ENCODE assay signal across 1 cellular context in the genomic region with DNA sequence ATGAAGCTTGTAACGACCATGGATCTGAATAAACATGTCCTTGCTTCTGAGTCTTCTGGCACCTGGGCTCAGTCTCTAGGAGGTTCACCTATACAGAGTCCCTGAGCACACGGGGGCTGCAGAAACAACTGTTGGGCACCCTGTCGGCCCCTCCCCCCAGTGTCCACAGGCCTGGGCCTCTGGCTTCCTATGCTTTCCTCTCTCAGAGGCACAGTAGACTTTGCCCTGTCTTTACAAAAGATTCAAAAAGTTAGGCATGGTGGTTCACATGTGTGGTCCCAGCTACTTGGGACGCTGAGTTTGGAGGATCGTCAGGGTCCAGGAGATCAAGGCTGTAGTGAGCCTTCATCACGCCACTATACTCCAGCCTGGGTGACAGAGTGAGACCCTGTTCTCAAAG.
TF ChIP-seq lines count a peak whose summit lies in the region.

No MANE protein-coding gene starts in this region.

TF ChIP-seq in HepG2, 621 proteins besides CTCF, POLR2A, EP300 and RAD21:
- TF ChIP-seq, protein P1, sequence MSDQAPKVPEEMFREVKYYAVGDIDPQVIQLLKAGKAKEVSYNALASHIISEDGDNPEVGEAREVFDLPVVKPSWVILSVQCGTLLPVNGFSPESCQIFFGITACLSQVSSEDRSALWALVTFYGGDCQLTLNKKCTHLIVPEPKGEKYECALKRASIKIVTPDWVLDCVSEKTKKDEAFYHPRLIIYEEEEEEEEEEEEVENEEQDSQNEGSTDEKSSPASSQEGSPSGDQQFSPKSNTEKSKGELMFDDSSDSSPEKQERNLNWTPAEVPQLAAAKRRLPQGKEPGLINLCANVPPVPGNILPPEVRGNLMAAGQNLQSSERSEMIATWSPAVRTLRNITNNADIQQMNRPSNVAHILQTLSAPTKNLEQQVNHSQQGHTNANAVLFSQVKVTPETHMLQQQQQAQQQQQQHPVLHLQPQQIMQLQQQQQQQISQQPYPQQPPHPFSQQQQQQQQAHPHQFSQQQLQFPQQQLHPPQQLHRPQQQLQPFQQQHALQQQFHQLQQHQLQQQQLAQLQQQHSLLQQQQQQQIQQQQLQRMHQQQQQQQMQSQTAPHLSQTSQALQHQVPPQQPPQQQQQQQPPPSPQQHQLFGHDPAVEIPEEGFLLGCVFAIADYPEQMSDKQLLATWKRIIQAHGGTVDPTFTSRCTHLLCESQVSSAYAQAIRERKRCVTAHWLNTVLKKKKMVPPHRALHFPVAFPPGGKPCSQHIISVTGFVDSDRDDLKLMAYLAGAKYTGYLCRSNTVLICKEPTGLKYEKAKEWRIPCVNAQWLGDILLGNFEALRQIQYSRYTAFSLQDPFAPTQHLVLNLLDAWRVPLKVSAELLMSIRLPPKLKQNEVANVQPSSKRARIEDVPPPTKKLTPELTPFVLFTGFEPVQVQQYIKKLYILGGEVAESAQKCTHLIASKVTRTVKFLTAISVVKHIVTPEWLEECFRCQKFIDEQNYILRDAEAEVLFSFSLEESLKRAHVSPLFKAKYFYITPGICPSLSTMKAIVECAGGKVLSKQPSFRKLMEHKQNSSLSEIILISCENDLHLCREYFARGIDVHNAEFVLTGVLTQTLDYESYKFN (CRISPR knock-in tag; conservative IDR thresholded peaks at IDR 0.05) = peak; percentile 37; the same call in 1 of the 2 replicates
- TF ChIP-seq, protein P2, sequence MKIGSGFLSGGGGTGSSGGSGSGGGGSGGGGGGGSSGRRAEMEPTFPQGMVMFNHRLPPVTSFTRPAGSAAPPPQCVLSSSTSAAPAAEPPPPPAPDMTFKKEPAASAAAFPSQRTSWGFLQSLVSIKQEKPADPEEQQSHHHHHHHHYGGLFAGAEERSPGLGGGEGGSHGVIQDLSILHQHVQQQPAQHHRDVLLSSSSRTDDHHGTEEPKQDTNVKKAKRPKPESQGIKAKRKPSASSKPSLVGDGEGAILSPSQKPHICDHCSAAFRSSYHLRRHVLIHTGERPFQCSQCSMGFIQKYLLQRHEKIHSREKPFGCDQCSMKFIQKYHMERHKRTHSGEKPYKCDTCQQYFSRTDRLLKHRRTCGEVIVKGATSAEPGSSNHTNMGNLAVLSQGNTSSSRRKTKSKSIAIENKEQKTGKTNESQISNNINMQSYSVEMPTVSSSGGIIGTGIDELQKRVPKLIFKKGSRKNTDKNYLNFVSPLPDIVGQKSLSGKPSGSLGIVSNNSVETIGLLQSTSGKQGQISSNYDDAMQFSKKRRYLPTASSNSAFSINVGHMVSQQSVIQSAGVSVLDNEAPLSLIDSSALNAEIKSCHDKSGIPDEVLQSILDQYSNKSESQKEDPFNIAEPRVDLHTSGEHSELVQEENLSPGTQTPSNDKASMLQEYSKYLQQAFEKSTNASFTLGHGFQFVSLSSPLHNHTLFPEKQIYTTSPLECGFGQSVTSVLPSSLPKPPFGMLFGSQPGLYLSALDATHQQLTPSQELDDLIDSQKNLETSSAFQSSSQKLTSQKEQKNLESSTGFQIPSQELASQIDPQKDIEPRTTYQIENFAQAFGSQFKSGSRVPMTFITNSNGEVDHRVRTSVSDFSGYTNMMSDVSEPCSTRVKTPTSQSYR (CRISPR knock-in tag; IDR thresholded peaks at IDR 0.05; ENCODE audit: borderline replicate concordance) = peak; percentile 71; the same call in 1 of the 2 replicates
- TF ChIP-seq HNF4A (CRISPR knock-in tag; IDR thresholded peaks at IDR 0.05) (peak; percentile 65), PATZ1 (CRISPR knock-in tag; IDR thresholded peaks at IDR 0.05) (0 out of 2 replicates have a peak, but pooled peaks have one; percentile 23)
